Comparison of ENCODE assay signal across 29 cellular contexts in the genomic region with DNA sequence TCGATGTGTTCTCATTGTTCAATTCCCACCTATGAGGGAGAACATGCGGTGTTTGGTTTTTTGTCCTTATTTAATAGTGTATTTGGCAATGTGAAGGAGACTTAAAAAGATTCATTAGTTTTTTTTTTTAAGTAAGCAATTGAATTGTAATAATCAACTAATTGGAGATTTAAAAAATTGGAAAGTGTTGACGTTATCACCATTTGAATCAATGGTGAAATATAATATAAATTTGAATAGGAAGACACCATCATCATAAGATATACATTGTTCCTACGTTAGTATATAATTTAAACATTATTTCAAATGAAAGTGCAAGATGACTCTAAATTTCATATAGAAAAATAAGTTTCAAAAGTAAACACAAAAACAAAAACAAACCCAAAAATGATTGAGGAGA.
"Had no signal": no experiment of that assay in that cellular context is flagged by ENCODE, and none has a peak within 500 bp of the region (broad histone marks: within the 10 kb centered on the region; RNA-seq: fewer than 3 reads in every experiment).

No MANE protein-coding gene starts in this region.

- H3K27ac Mint-ChIP-seq: naive thymus-derived CD4-positive, alpha-beta T cell; natural killer cell; nephron; neural progenitor cell; progenitor cell of endocrine pancreas; stimulated activated memory B cell treated with anti-CD40 and anti-IgM and Interleukin-4, amounts not matched to agents 10 μg/mL and 1 μg/mL and 100 μg/mL, for 72 hours; stimulated activated naive CD8-positive, alpha-beta T cell treated with anti-CD3 and anti-CD28 coated beads, Interleukin-15, amount 100 ng/mL, for 72 hours; type B pancreatic cell had no signal

- H3K27me3 Mint-ChIP-seq: naive thymus-derived CD4-positive, alpha-beta T cell; progenitor cell of endocrine pancreas; stimulated activated memory B cell treated with anti-CD40 and anti-IgM and Interleukin-4, amounts not matched to agents 10 μg/mL and 1 μg/mL and 100 μg/mL, for 72 hours; stimulated activated naive CD8-positive, alpha-beta T cell treated with anti-CD3 and anti-CD28 coated beads, Interleukin-15, amount 100 ng/mL, for 72 hours; type B pancreatic cell had no signal

- H3K27ac ChIP-seq: neural progenitor cell, ovary, parathyroid adenoma, psoas muscle, skin epidermis, suprapubic skin, testis, tibial artery, transverse colon, upper lobe of right lung, uterus had no signal

- DNase-seq: naive thymus-derived CD4-positive, alpha-beta T cell; natural killer cell; occipital lobe; ovary; posterior cingulate gyrus; psoas muscle; right cardiac atrium; stimulated activated CD4-positive, alpha-beta T cell treated with anti-CD3 and anti-CD28 coated beads, Interleukin-15, amount 100 ng/mL, for 24 hours; stimulated activated CD4-positive, alpha-beta T cell treated with anti-CD3 and anti-CD28 coated beads, Interleukin-2, amount 100 ng/mL, for 24 hours; stimulated activated CD4-positive, alpha-beta T cell treated with anti-CD3 and anti-CD28 coated beads, Interleukin-2, amount 100 ng/mL, for 48 hours; stimulated activated CD4-positive, alpha-beta T cell treated with anti-CD3 and anti-CD28 coated beads, Interleukin-4, amount 100 ng/mL, for 24 hours; stimulated activated naive CD4-positive, alpha-beta T cell; stimulated activated naive CD8-positive, alpha-beta T cell treated with anti-CD3 and anti-CD28 coated beads, Interleukin-15, amount 100 ng/mL, for 72 hours; stimulated activated naive CD8-positive, alpha-beta T cell treated with anti-CD3 and anti-CD28 coated beads, Interleukin-15, Interleukin-2, amounts not matched to agents 100 U/mL and 50 U/mL, for 24 hours; substantia nigra; testis; tibial artery; transverse colon; upper lobe of right lung; uterus had no signal

- H3K27me3 ChIP-seq: neural progenitor cell, ovary, suprapubic skin, testis, tibial artery, transverse colon, upper lobe of right lung, uterus had no signal

- H3K9me3 Mint-ChIP-seq: nephron, neural progenitor cell, type B pancreatic cell had no signal

- ATAC-seq: naive thymus-derived CD4-positive, alpha-beta T cell; natural killer cell; psoas muscle; right cardiac atrium; sciatic nerve; stimulated activated memory B cell treated with anti-CD40 and anti-IgM and Interleukin-4, amounts not matched to agents 10 μg/mL and 1 μg/mL and 100 μg/mL, for 72 hours; stimulated activated naive CD8-positive, alpha-beta T cell treated with anti-CD3 and anti-CD28 coated beads, Interleukin-15, amount 100 ng/mL, for 72 hours; stimulated activated naive CD8-positive, alpha-beta T cell treated with anti-CD3 and anti-CD28 coated beads, Interleukin-15, Interleukin-2, amounts not matched to agents 100 U/mL and 50 U/mL, for 24 hours; upper lobe of right lung had no signal

- H3K4me1 Mint-ChIP-seq: naive thymus-derived CD4-positive, alpha-beta T cell; natural killer cell; nephron; neural progenitor cell; stimulated activated memory B cell treated with anti-CD40 and anti-IgM and Interleukin-4, amounts not matched to agents 10 μg/mL and 1 μg/mL and 100 μg/mL, for 72 hours; stimulated activated naive CD8-positive, alpha-beta T cell treated with anti-CD3 and anti-CD28 coated beads, Interleukin-15, amount 100 ng/mL, for 72 hours had no signal

- H3K36me3 Mint-ChIP-seq: naive thymus-derived CD4-positive, alpha-beta T cell; natural killer cell; neural progenitor cell; stimulated activated memory B cell treated with anti-CD40 and anti-IgM and Interleukin-4, amounts not matched to agents 10 μg/mL and 1 μg/mL and 100 μg/mL, for 72 hours; type B pancreatic cell had no signal

- H2AFZ ChIP-seq: parathyroid adenoma had no signal

- H3K9me3 ChIP-seq: ovary, psoas muscle, testis, tibial artery, upper lobe of right lung, uterus had no signal

- H3K4me1 ChIP-seq: neural progenitor cell, parathyroid adenoma, psoas muscle, suprapubic skin, testis, tibial artery, transverse colon, upper lobe of right lung, uterus had no signal

- H3K79me2 ChIP-seq: parathyroid adenoma had no signal

- H3K4me3 Mint-ChIP-seq: naive thymus-derived CD4-positive, alpha-beta T cell; natural killer cell; nephron; neural progenitor cell; stimulated activated memory B cell treated with anti-CD40 and anti-IgM and Interleukin-4, amounts not matched to agents 10 μg/mL and 1 μg/mL and 100 μg/mL, for 72 hours; stimulated activated naive CD8-positive, alpha-beta T cell treated with anti-CD3 and anti-CD28 coated beads, Interleukin-15, amount 100 ng/mL, for 72 hours; type B pancreatic cell had no signal

- H3K4me3 ChIP-seq: neural progenitor cell, ovary, psoas muscle, skin epidermis, suprapubic skin, testis, tibial artery, transverse colon, upper lobe of right lung, uterus had no signal

- H3K36me3 ChIP-seq: neural progenitor cell, ovary, suprapubic skin, tibial artery, transverse colon, upper lobe of right lung had no signal

- H3K4me2 ChIP-seq: neural progenitor cell had no signal
